In genomic region chr6:8085053-8085511, GRCh38 we compare ENCODE assay signal across 9 cellular contexts. TPM values are rescaled to one million over a fixed set of nuclear protein-coding genes. Genes with fewer than 3 reads are reported as not detected.
DNase-seq lines count a peak whose midpoint lies in the region; ATAC-seq and TF ChIP-seq lines count a peak whose summit lies in the region.
"Had no signal": no experiment of that assay in that cellular context is flagged by ENCODE, and none has a peak within 500 bp of the region (broad histone marks: within the 10 kb centered on the region; RNA-seq: fewer than 3 reads in every experiment).

No MANE protein-coding gene starts in this region.

- 9% methylated on average over 2 of the region's 2 CpGs for WGBS in smooth muscle cell (ENCODE audit: low lambda C conversion rate)

- CTCF ChIA-PET in HCT116 (lab: Charles Lee): interaction anchor here (1.2 to 1.3 kb wide), 2 partner anchors 79 to 362 kb away, joined by 3 to 6 read pairs; no protein-coding TSS in a partner anchor

- DNase-seq in HCT116 (ENCODE audit: low read depth, low spot score): peak; percentile 88
- DNase-seq in RWPE2 (ENCODE audit: low spot score): peak; percentile 76
- peak; percentile 94 for DNase-seq in fibroblast of pulmonary artery (ENCODE audit: low read depth)
- no peak for DNase-seq in smooth muscle cell (lab: John Stamatoyannopoulos, UW; ENCODE audit: unreplicated experiment)
- DNase-seq in cerebellar nuclear complex (lab: John Stamatoyannopoulos, UW): no peak
- DNase-seq in stimulated activated CD4-positive, alpha-beta T cell treated with anti-CD3 and anti-CD28 coated beads, Interleukin-2, amount 100 ng/mL, for 24 hours: no peak
- DNase-seq in activated gamma-delta T cell (lab: John Stamatoyannopoulos, UW): no peak
- no peak for DNase-seq in head of caudate nucleus

- RAD21 ChIA-PET in HCT116 (lab: Charles Lee; ENCODE audit: low non-redundant PET in 1 of 2, low total read pairs in 2 of 2, uncharacterized antibody in 2 of 2, unreplicated experiment in 2 of 2): no interaction called here

- H3K9me2 ChIP-seq in HCT116 (ENCODE audit: insufficient read depth): no peaks in the 10 kb centered on the region

- TF ChIP-seq CTCF in HCT116 (IDR thresholded peaks at IDR 0.05 in 2 of 3, conservative IDR thresholded peaks at IDR 0.05 in 1 of 3; ENCODE audit: borderline replicate concordance in 1 of 3, insufficient read depth in 1 of 3, low read depth in 2 of 3, low read length in 2 of 3) (no peak), RWPE2 (IDR thresholded peaks at IDR 0.05; ENCODE audit: poor library complexity, severe bottlenecking) (no peak), fibroblast of pulmonary artery (IDR thresholded peaks at IDR 0.05; ENCODE audit: low read length, missing control alignments) (no peak), smooth muscle cell (IDR thresholded peaks at IDR 0.05; ENCODE audit: borderline replicate concordance, insufficient read depth, poor library complexity, severe bottlenecking) (no peak)

- peaks cover 55 to 59% of the 10 kb centered on the region in 2 experiments for H3K4me1 ChIP-seq in HCT116 (ENCODE audit: control insufficient read depth in 1 of 2, insufficient read depth in 2 of 2, low read length in 2 of 2)
- peaks cover 57% of the 10 kb centered on the region for H3K4me1 ChIP-seq in RWPE2 (ENCODE audit: insufficient read depth, poor library complexity, severe bottlenecking)
- peaks cover 6% of the 10 kb centered on the region for H3K4me1 ChIP-seq in smooth muscle cell (ENCODE audit: low read depth)

- H3K9ac ChIP-seq in HCT116 (ENCODE audit: low read length) (peak overlapping the region; percentile 39), smooth muscle cell (ENCODE audit: low read depth) (peak overlapping the region; percentile 50)

- peaks cover 5% of the 10 kb centered on the region for H3F3A ChIP-seq in smooth muscle cell (ENCODE audit: low read depth)

- H3K36me3 ChIP-seq in HCT116 (ENCODE audit: control insufficient read depth in 1 of 2, insufficient read depth in 2 of 2, low read length in 2 of 2) (peaks cover 18 to 34% of the 10 kb centered on the region in 2 experiments; a peak in 3 of 4 replicates), RWPE2 (ENCODE audit: low read depth) (peaks cover 46% of the 10 kb centered on the region), smooth muscle cell (ENCODE audit: low read depth) (peaks cover 12% of the 10 kb centered on the region)

- H3K4me3 ChIP-seq in HCT116 (replicated peaks in 1 of 2; ENCODE audit: low read depth in 1 of 2, low read length in 2 of 2): peak overlapping the region in 1 of 2 experiments; percentile 13; a peak in 1 of 4 replicates
- H3K4me3 ChIP-seq in RWPE2 (ENCODE audit: severe bottlenecking): no peak overlapping the region
- no peak overlapping the region for H3K4me3 ChIP-seq in fibroblast of pulmonary artery (replicated peaks; ENCODE audit: low read depth, low read length)
- no peak overlapping the region for H3K4me3 ChIP-seq in smooth muscle cell

- H4K20me1 ChIP-seq in HCT116 (ENCODE audit: insufficient read depth) (peaks cover 11% of the 10 kb centered on the region; the same call in 1 of the 2 replicates), smooth muscle cell (ENCODE audit: low read depth) (peaks cover 2% of the 10 kb centered on the region)

- H2AFZ ChIP-seq in HCT116 (ENCODE audit: low read depth, low read length, poor library complexity, severe bottlenecking) (no peak overlapping the region), smooth muscle cell (ENCODE audit: low read depth) (no peak overlapping the region)

- no TSS peak for BruUV-seq in HCT116 (replicated peaks; lab: Mats Ljungman, UMichigan)

- H3K27ac ChIP-seq in HCT116 (ENCODE audit: low read depth, low read length): peak overlapping the region; percentile 79
- peak overlapping the region; percentile 78 for H3K27ac ChIP-seq in RWPE2 (ENCODE audit: poor library complexity, severe bottlenecking)
- peak overlapping the region; percentile 93 for H3K27ac ChIP-seq in smooth muscle cell (ENCODE audit: low read depth)

- H3K4me2 ChIP-seq in HCT116 (ENCODE audit: low read length) (peak overlapping the region; percentile 50), smooth muscle cell (peak overlapping the region; percentile 27)

- ATAC-seq in HCT116 (peak; percentile 94), RWPE2 (ENCODE audit: low read depth) (peak; percentile 78)
- ATAC-seq: activated T-helper 17 cell treated with anti-CD3 and anti-CD28 coated beads, Interleukin-2, amount 50 U/mL, for 72 hours had no signal

- intact Hi-C loops in HCT116 (cut with micrococcal nuclease): no loop called here
- intact Hi-C loops in head of caudate nucleus (cut with DNase I): no loop called here

- TF ChIP-seq RAD21 in HCT116 (IDR thresholded peaks at IDR 0.05; ENCODE audit: low read depth): no peak

- POLR2A ChIA-PET in HCT116 (lab: Charles Lee): interaction anchor here (1.0 to 2.1 kb wide), 4 partner anchors 9 to 21 kb away, joined by 3 to 11 read pairs (median 4); partner anchors contain the start of genes BLOC1S5 and EEF1E1

- H3K27me3 ChIP-seq in HCT116 (ENCODE audit: insufficient read depth, low read length) (no peaks in the 10 kb centered on the region), RWPE2 (ENCODE audit: insufficient read depth, poor library complexity, severe bottlenecking) (no peaks in the 10 kb centered on the region), smooth muscle cell (ENCODE audit: low read depth) (no peaks in the 10 kb centered on the region)

- TF ChIP-seq POLR2A in HCT116 (IDR thresholded peaks at IDR 0.05; ENCODE audit: borderline replicate concordance, extremely low read depth, insufficient read depth, insufficient read length): no peak

- H3K79me2 ChIP-seq in HCT116 (ENCODE audit: insufficient read depth, low read length) (peaks cover 91% of the 10 kb centered on the region), smooth muscle cell (ENCODE audit: low read depth) (no peaks in the 10 kb centered on the region)

- H3K9me3 ChIP-seq in HCT116 (ENCODE audit: control insufficient read depth in 1 of 2, insufficient read depth in 1 of 2, low read depth in 1 of 2, low read length in 2 of 2) (no peaks in the 10 kb centered on the region), RWPE2 (ENCODE audit: severe bottlenecking) (no peaks in the 10 kb centered on the region), smooth muscle cell (replicated peaks; ENCODE audit: low read depth) (no peaks in the 10 kb centered on the region)

TF ChIP-seq in HCT116, 20 proteins besides CTCF, POLR2A, EP300 and RAD21 (continues in another document):
- TF ChIP-seq FOSL1 (IDR thresholded peaks at IDR 0.05; ENCODE audit: low read depth): peak; percentile 97
- no peak for TF ChIP-seq TCF7L2 (IDR thresholded peaks at IDR 0.05; ENCODE audit: borderline replicate concordance, extremely low read depth, insufficient read depth, insufficient read length)
- no peak for TF ChIP-seq YY1 (IDR thresholded peaks at IDR 0.05; ENCODE audit: extremely low read depth, insufficient replicate concordance, low read depth, low read length)
- peak; percentile 64 for TF ChIP-seq MAX (IDR thresholded peaks at IDR 0.05)
- peak; percentile 81 for TF ChIP-seq SP1 (IDR thresholded peaks at IDR 0.05; ENCODE audit: low read depth)
- no peak for TF ChIP-seq ELF1 (IDR thresholded peaks at IDR 0.05; ENCODE audit: borderline replicate concordance, low read depth)
- TF ChIP-seq, protein P1, sequence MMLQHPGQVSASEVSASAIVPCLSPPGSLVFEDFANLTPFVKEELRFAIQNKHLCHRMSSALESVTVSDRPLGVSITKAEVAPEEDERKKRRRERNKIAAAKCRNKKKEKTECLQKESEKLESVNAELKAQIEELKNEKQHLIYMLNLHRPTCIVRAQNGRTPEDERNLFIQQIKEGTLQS (IDR thresholded peaks at IDR 0.05): peak; percentile 86
- TF ChIP-seq CEBPB (IDR thresholded peaks at IDR 0.05; ENCODE audit: low read depth): peak; percentile 98
- no peak for TF ChIP-seq EGR1 (IDR thresholded peaks at IDR 0.05; ENCODE audit: low read depth)
- TF ChIP-seq ZNF274 (IDR thresholded peaks at IDR 0.05; ENCODE audit: low read depth, low read length): no peak
- no peak for TF ChIP-seq ZFX (IDR thresholded peaks at IDR 0.05)
- TF ChIP-seq CBX3 (IDR thresholded peaks at IDR 0.05; ENCODE audit: low read depth): peak; percentile 91; the same call in 1 of the 2 replicates
- TF ChIP-seq SRF (IDR thresholded peaks at IDR 0.05; ENCODE audit: low read depth): 0 out of 2 replicates have a peak, but pooled peaks have one; percentile 25
- no peak for TF ChIP-seq ZBTB33 (IDR thresholded peaks at IDR 0.05; ENCODE audit: extremely low read depth, insufficient replicate concordance, low read length)
- TF ChIP-seq EZH2 (IDR thresholded peaks at IDR 0.05): no peak
- TF ChIP-seq SIN3A (IDR thresholded peaks at IDR 0.05; ENCODE audit: low read depth): peak; percentile 52
- no peak for TF ChIP-seq EZH2phosphoT487 (IDR thresholded peaks at IDR 0.05; ENCODE audit: borderline replicate concordance)

RNA-seq across cellular contexts. Expression of gene EEF1E1, which starts 17.3 kb away (rescaled TPM):
- 69.7 TPM for total RNA-seq in HCT116 (2021; ENCODE audit: unreplicated experiment)
- 46.3 and 61.3 TPM in 2 replicates for polyA plus RNA-seq in HCT116 (2012)
- total RNA-seq in smooth muscle cell: 20.9 and 40.6 TPM in 2 replicates
- polyA plus RNA-seq in smooth muscle cell: 40.3 and 45.5 TPM in 2 replicates

RNA-seq across cellular contexts. Expression of gene BLOC1S5, which starts 20.9 kb away (rescaled TPM):
- total RNA-seq in HCT116 (2021; ENCODE audit: unreplicated experiment) (12.0 TPM), smooth muscle cell (10.7 and 14.6 TPM in 2 replicates)
- polyA plus RNA-seq in HCT116 (2012): 5.3 and 8.3 TPM in 2 replicates
- 9.2 and 13.7 TPM in 2 replicates for polyA plus RNA-seq in smooth muscle cell

Comparison
In these comparisons a context has a peak if more than half of its experiments do, and no peak if none do; other contexts are left out.
1. DNase-seq: peak in HCT116 (single experiment), RWPE2 (single experiment) and fibroblast of pulmonary artery (single experiment); none in smooth muscle cell (single experiment), cerebellar nuclear complex (0 of 2), stimulated activated CD4-positive, alpha-beta T cell treated with anti-CD3 and anti-CD28 coated beads, Interleukin-2, amount 100 ng/mL, for 24 hours (0 of 2), activated gamma-delta T cell (single experiment) and head of caudate nucleus (0 of 42).
2. Peak in every context shown above with its lines, with median percentiles within 50 percentile points of each other: H3K27ac ChIP-seq.